ENCODE assay signal across 15 cellular contexts in the genomic region with DNA sequence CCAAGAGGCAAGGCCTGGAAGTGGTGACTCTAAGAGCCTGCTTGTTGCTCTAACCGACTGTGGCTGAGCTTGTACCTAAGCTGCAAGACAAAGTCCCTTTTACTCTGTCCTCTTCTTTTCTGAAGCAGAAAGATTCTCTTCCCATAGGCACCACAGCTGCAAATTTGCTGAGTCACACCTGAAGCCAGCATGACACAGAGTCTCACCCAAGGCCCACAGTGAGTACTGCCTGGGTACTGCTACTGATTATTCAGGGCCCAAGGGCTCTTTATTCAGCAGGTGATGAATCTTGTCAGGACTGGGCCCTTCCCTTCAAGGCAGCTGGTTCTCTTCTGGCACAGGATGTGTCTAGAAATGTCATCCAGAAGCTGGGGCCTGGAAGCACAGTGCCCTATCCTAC. TPM values are rescaled to one million over a fixed set of nuclear protein-coding genes. Genes with fewer than 3 reads are reported as not detected.
DNase-seq lines count a peak whose midpoint lies in the region; ATAC-seq and TF ChIP-seq lines count a peak whose summit lies in the region.
"Had no signal": no experiment of that assay in that cellular context is flagged by ENCODE, and none has a peak within 500 bp of the region (broad histone marks: within the 10 kb centered on the region; RNA-seq: fewer than 3 reads in every experiment).

No MANE protein-coding gene starts in this region.

- DNase-seq in NK-92 treated with Interleukin-12 subunit alpha and Interleukin-12 subunit beta, amount 100 ng/mL, for 24 hours (lab: John Stamatoyannopoulos, UW) = peak; percentile 28
- DNase-seq in NK-92 (lab: John Stamatoyannopoulos, UW; ENCODE audit: unreplicated experiment) (no peak), MG63 (peak; percentile 14), cardiac fibroblast (ENCODE audit: low read depth in 2 of 2) (peak; percentile 17 to 61), myocyte (ENCODE audit: low read depth) (peak; percentile 60), coronary artery (ENCODE audit: low spot score) (no peak), aorta (no peak), PC-3 (no peak)
- DNase-seq: activated CD4-positive, alpha-beta T cell treated with anti-CD3 and anti-CD28 coated beads, Interleukin-2, amount 10 ng/mL, durations not matched to agents 7 days and 5 days; CD8-positive, alpha-beta memory T cell; NCI-H1417; NCI-H226; pancreas; tibial artery had no signal

- no peak overlapping the region for H3K4me2 ChIP-seq in PC-3 (ENCODE audit: low read length)

- 85 to 91% methylated on average over 1 of the region's 1 CpG for WGBS in aorta, 2 donors

- H3F3A ChIP-seq in PC-3 (ENCODE audit: low read length, unreplicated experiment) = no peaks in the 10 kb centered on the region

- no peak overlapping the region for H3K9ac ChIP-seq in PC-3 (ENCODE audit: low read length)

- ATAC-seq in aorta (ENCODE audit: low FRiP score) = no peak
- ATAC-seq in PC-3 = no peak
- ATAC-seq: pancreas had no signal

- no peak overlapping the region for H3K27ac ChIP-seq in coronary artery
- no peak overlapping the region for H3K27ac ChIP-seq in aorta (ENCODE audit: low read depth in 1 of 2, low read length in 2 of 2)
- H3K27ac ChIP-seq in PC-3 (ENCODE audit: low read length) = no peak overlapping the region
- H3K27ac ChIP-seq: pancreas, tibial artery had no signal

- no peak overlapping the region for H3K4me3 ChIP-seq in MG63
- no peak overlapping the region for H3K4me3 ChIP-seq in cardiac fibroblast (replicated peaks in 1 of 2; ENCODE audit: low read depth in 2 of 2, low read length in 2 of 2)
- H3K4me3 ChIP-seq in coronary artery = no peak overlapping the region
- H3K4me3 ChIP-seq in aorta (ENCODE audit: low read length in 2 of 2) = no peak overlapping the region
- H3K4me3 ChIP-seq in PC-3 (ENCODE audit: low read length) = no peak overlapping the region
- H3K4me3 ChIP-seq: pancreas, tibial artery had no signal

- H3K79me2 ChIP-seq in PC-3 (ENCODE audit: low read length) = no peaks in the 10 kb centered on the region

- H3K9me3 ChIP-seq in MG63 (no peaks in the 10 kb centered on the region), aorta (ENCODE audit: control insufficient read depth, low read length) (peaks cover 2% of the 10 kb centered on the region), PC-3 (ENCODE audit: low read length) (no peaks in the 10 kb centered on the region)
- H3K9me3 ChIP-seq: pancreas had no signal

- H3K4me1 ChIP-seq in aorta (ENCODE audit: control insufficient read depth in 1 of 2, insufficient read depth in 2 of 2, low read length in 2 of 2) (no peaks in the 10 kb centered on the region), PC-3 (ENCODE audit: insufficient read depth, low read length) (no peaks in the 10 kb centered on the region)
- H3K4me1 ChIP-seq: pancreas, tibial artery had no signal

- no peak overlapping the region for H2AFZ ChIP-seq in PC-3 (ENCODE audit: low read length)

- POLR2A ChIA-PET in PC-3 (lab: Charles Lee; ENCODE audit: unreplicated experiment) = no interaction called here

- no peak for TF ChIP-seq CTCF in cardiac fibroblast (IDR thresholded peaks at IDR 0.05; ENCODE audit: low read depth, low read length)
- TF ChIP-seq CTCF in coronary artery (IDR thresholded peaks at IDR 0.05) = no peak
- TF ChIP-seq CTCF in PC-3 (conservative IDR thresholded peaks at IDR 0.05; ENCODE audit: low read depth, low read length) = no peak

- no peaks in the 10 kb centered on the region for H4K20me1 ChIP-seq in PC-3 (ENCODE audit: low read length)

- no TSS peak for BruUV-seq in PC-3 (replicated peaks; lab: Mats Ljungman, UMichigan)

- no peaks in the 10 kb centered on the region for H3K27me3 ChIP-seq in MG63
- H3K27me3 ChIP-seq in aorta (ENCODE audit: control insufficient read depth in 1 of 2, insufficient read depth in 2 of 2, low read length in 1 of 2) = peaks cover 0 to 1% of the 10 kb centered on the region in 2 donors
- H3K27me3 ChIP-seq in PC-3 (ENCODE audit: low read length) = no peaks in the 10 kb centered on the region
- H3K27me3 ChIP-seq: pancreas, tibial artery had no signal

- CTCF ChIA-PET in PC-3 (lab: Charles Lee) = no interaction called here

- H3K36me3 ChIP-seq in MG63 (no peaks in the 10 kb centered on the region), aorta (ENCODE audit: control insufficient read depth in 1 of 2, insufficient read depth in 2 of 2, low read length in 1 of 2) (no peaks in the 10 kb centered on the region), PC-3 (ENCODE audit: low read depth, low read length) (no peaks in the 10 kb centered on the region)
- H3K36me3 ChIP-seq: pancreas, tibial artery had no signal

- intact Hi-C loops in aorta (cut with DNase I) = no loop called here
- intact Hi-C loops in PC-3 (cut with micrococcal nuclease) = no loop called here

- H3K9me2 ChIP-seq in PC-3 (replicated peaks; ENCODE audit: low read length) = no peaks in the 10 kb centered on the region

RNA-seq across cellular contexts. Expression of gene TIGIT, which starts 18.9 kb away (rescaled TPM):
- not detected in 2 replicates for total RNA-seq in MG63 (2014; rRNA removed; shearing (Covaris generic); ENCODE audit: low replicate concordance)
- total RNA-seq in myocyte (not detected in 2 replicates), aorta (1 to 10 TPM in 1 of 2 donors, under 1 TPM in 1; 0.75 to 1.0 TPM), PC-3 (2014; rRNA removed) (not detected in 2 replicates)
- 0.05 TPM for polyA plus RNA-seq in myocyte (2012)
- under 1 TPM in 1 of 2 donors, not detected in 1; 0.15 TPM for polyA plus RNA-seq in aorta

RNA-seq across cellular contexts. Expression of gene ZNF80, which starts 37.6 kb away (rescaled TPM):
- not detected in 2 replicates for total RNA-seq in MG63 (2014; rRNA removed; shearing (Covaris generic); ENCODE audit: low replicate concordance)
- total RNA-seq in myocyte (0.10 TPM in 1 of 2 replicates, not detected in the other), aorta (under 1 TPM in 1 of 2 donors, not detected in 1; 0.15 TPM), PC-3 (2014; rRNA removed) (not detected in 2 replicates)
- polyA plus RNA-seq in myocyte (2012) = not detected
- not detected for polyA plus RNA-seq in aorta
- total RNA-seq: cardiac septum had no signal
- polyA plus RNA-seq: pancreas had no signal

Comparison
In these comparisons a context has a peak if more than half of its experiments do, and no peak if none do; other contexts are left out.
1. DNase-seq: peak in NK-92 treated with Interleukin-12 subunit alpha and Interleukin-12 subunit beta, amount 100 ng/mL, for 24 hours (single experiment), MG63 (single experiment), cardiac fibroblast (2 of 2) and myocyte (single experiment); none in NK-92 (single experiment), coronary artery (single experiment), aorta (0 of 2) and PC-3 (single experiment).